In the genomic region with DNA sequence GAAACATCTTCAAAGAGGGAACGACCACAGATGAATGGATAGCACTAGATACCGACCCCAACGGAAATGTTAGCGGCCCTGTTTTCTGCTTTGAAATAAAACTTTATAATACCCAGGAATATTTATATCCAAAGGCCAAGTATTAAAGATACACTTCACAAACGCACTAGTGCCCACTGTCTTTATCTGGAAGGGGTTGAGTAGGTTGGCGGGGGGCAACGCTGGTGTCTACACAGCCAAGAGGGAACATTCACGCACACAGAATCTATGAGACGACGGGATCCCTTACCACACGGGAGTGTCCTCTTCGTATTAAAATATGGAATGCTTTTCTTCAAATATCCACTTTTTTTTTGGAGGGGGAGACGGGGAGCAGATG, we compare ENCODE assay signal across 13 cellular contexts. TPM values are rescaled to one million over a fixed set of nuclear protein-coding genes. Genes with fewer than 3 reads are reported as not detected.
DNase-seq lines count a peak whose midpoint lies in the region; ATAC-seq and TF ChIP-seq lines count a peak whose summit lies in the region.
"Had no signal": no experiment of that assay in that cellular context is flagged by ENCODE, and none has a peak within 500 bp of the region (broad histone marks: within the 10 kb centered on the region; RNA-seq: fewer than 3 reads in every experiment).

No MANE protein-coding gene starts in this region.

- H3K4me1 ChIP-seq in right cardiac atrium (ENCODE audit: control insufficient read depth, insufficient read depth, low read length) (peaks cover 2% of the 10 kb centered on the region), stomach (peaks cover 17 to 54% (median 31%) of the 10 kb centered on the region in 4 donors)

- H3K9me3 Mint-ChIP-seq in activated CD8-positive, alpha-beta T cell treated with anti-CD3 and anti-CD28 coated beads, Interleukin-2, amount 10 ng/mL, durations not matched to agents 7 days and 5 days (ENCODE audit: insufficient read depth), result peaks cover 11% of the 10 kb centered on the region
- H3K9me3 Mint-ChIP-seq in activated CD8-positive, alpha-beta T cell treated with anti-CD3 and anti-CD28 coated beads for 36 hours, result no peaks in the 10 kb centered on the region
- H3K9me3 Mint-ChIP-seq in WTC11, result no peaks in the 10 kb centered on the region
- H3K9me3 Mint-ChIP-seq: natural killer cell treated with Interleukin-12 subunit alpha and Interleukin-12 subunit beta and Interleukin-15 and Interleukin-18, amount 100 ng/mL, for 72 hours had no signal

- no peak for TF ChIP-seq EP300 in stomach (IDR thresholded peaks at IDR 0.05)

- POLR2A ChIA-PET in activated CD8-positive, alpha-beta T cell treated with anti-CD3 and anti-CD28 coated beads, Interleukin-2, amount 10 ng/mL, durations not matched to agents 7 days and 5 days (lab: Charles Lee), result no interaction called here
- POLR2A ChIA-PET in activated CD8-positive, alpha-beta T cell treated with anti-CD3 and anti-CD28 coated beads for 36 hours (lab: Charles Lee), result interaction anchor here (1.1 kb wide), 1 partner anchor 17 kb away, joined by 4 read pairs; no protein-coding TSS in a partner anchor
- POLR2A ChIA-PET in WTC11 (lab: Charles Lee), result interaction anchor here (0.5 to 2.3 kb wide), 2 partner anchors 9 to 89 kb away, joined by 5 to 7 read pairs; no protein-coding TSS in a partner anchor

- 26% methylated on average over 13 of the region's 13 CpGs for WGBS in right cardiac atrium
- WGBS in stomach, 5 donors, result 23 to 34% (median 25%) methylated on average over 13 of the region's 13 CpGs

- peaks cover 0 to 37% (median 0%) of the 10 kb centered on the region in 4 donors for H3K36me3 ChIP-seq in stomach

- H3K27ac ChIP-seq in right cardiac atrium (ENCODE audit: low read length), result peak overlapping the region; percentile 84
- peak overlapping the region in 4 of 5 donors; percentile 72 to 92 (median 78) for H3K27ac ChIP-seq in stomach

- H3K9me3 ChIP-seq in right cardiac atrium (ENCODE audit: control insufficient read depth, low read length) (no peaks in the 10 kb centered on the region), stomach (peaks cover 0 to 6% (median 0%) of the 10 kb centered on the region in 4 donors)

- H3K4me3 ChIP-seq in right cardiac atrium (ENCODE audit: low read length) (peak overlapping the region; percentile 59), stomach (peak overlapping the region; percentile 49 to 64 (median 60))

- no peak for TF ChIP-seq POLR2A in stomach (IDR thresholded peaks at IDR 0.05)

- peaks cover 80% of the 10 kb centered on the region for H3K27me3 Mint-ChIP-seq in activated CD8-positive, alpha-beta T cell treated with anti-CD3 and anti-CD28 coated beads, Interleukin-2, amount 10 ng/mL, durations not matched to agents 7 days and 5 days (ENCODE audit: low read depth)
- H3K27me3 Mint-ChIP-seq in activated CD8-positive, alpha-beta T cell treated with anti-CD3 and anti-CD28 coated beads for 36 hours, result peaks cover 84% of the 10 kb centered on the region
- peaks cover 99% of the 10 kb centered on the region for H3K27me3 Mint-ChIP-seq in WTC11 (ENCODE audit: low read depth)

- CTCF ChIA-PET in activated CD8-positive, alpha-beta T cell treated with anti-CD3 and anti-CD28 coated beads, Interleukin-2, amount 10 ng/mL, durations not matched to agents 7 days and 5 days (lab: Charles Lee), result no interaction called here
- CTCF ChIA-PET in activated CD8-positive, alpha-beta T cell treated with anti-CD3 and anti-CD28 coated beads for 36 hours (lab: Charles Lee), result interaction anchor here (1.4 to 1.9 kb wide), 2 partner anchors 18 to 21 kb away, joined by 5 to 6 read pairs; no protein-coding TSS in a partner anchor
- CTCF ChIA-PET in WTC11 (lab: Charles Lee), result interaction anchor here (1.2 to 1.3 kb wide), 3 partner anchors 9 to 19 kb away, joined by 3 to 8 read pairs (median 6); no protein-coding TSS in a partner anchor

- intact Hi-C loops in activated CD8-positive, alpha-beta T cell treated with anti-CD3 and anti-CD28 coated beads for 36 hours (cut with micrococcal nuclease), result loop anchor here (5.0 kb wide), 1 partner anchor 691 kb away; no protein-coding TSS in a partner anchor
- intact Hi-C loops in right cardiac atrium (cut with DNase I), result loop anchor here in 1 of 4 donors (5.0 kb wide), 2 partner anchors 221 to 466 kb away; no protein-coding TSS in a partner anchor
- intact Hi-C loops in stomach (cut with DNase I; ENCODE audit: low total_unique reads), result no loop called here

- no peak for DNase-seq in activated CD8-positive, alpha-beta T cell treated with anti-CD3 and anti-CD28 coated beads, Interleukin-2, amount 10 ng/mL, durations not matched to agents 7 days and 5 days
- DNase-seq in activated CD8-positive, alpha-beta T cell treated with anti-CD3 and anti-CD28 coated beads for 36 hours, result no peak
- DNase-seq in WTC11 (ENCODE audit: low spot score) (no peak), right cardiac atrium (no peak), stomach (no peak), SHP77 treated with DMSO at 0.1 percent for 48 hours (lab: John Stamatoyannopoulos, UW) (no peak), NCI-H345 treated with DMSO at 0.1 percent for 48 hours (lab: John Stamatoyannopoulos, UW; ENCODE audit: unreplicated experiment) (no peak), germinal center (ENCODE audit: low spot score) (no peak)
- DNase-seq: activated naive CD4-positive, alpha-beta T cell treated with Interleukin-2 at 50 U/mL for 16 hours; small intestine had no signal

- H3K4me3 Mint-ChIP-seq in activated CD8-positive, alpha-beta T cell treated with anti-CD3 and anti-CD28 coated beads, Interleukin-2, amount 10 ng/mL, durations not matched to agents 7 days and 5 days, result no peak overlapping the region
- no peak overlapping the region for H3K4me3 Mint-ChIP-seq in activated CD8-positive, alpha-beta T cell treated with anti-CD3 and anti-CD28 coated beads for 36 hours
- peak overlapping the region; percentile 76 for H3K4me3 Mint-ChIP-seq in WTC11
- H3K4me3 Mint-ChIP-seq: natural killer cell treated with Interleukin-12 subunit alpha and Interleukin-12 subunit beta and Interleukin-15 and Interleukin-18, amount 100 ng/mL, for 72 hours had no signal

- no peak for TF ChIP-seq CTCF in activated CD8-positive, alpha-beta T cell treated with anti-CD3 and anti-CD28 coated beads for 36 hours (IDR thresholded peaks at IDR 0.05)
- no peak for TF ChIP-seq CTCF in WTC11 (IDR thresholded peaks at IDR 0.05)
- no peak for TF ChIP-seq CTCF in stomach (IDR thresholded peaks at IDR 0.05)

- peaks cover 33% of the 10 kb centered on the region for H3K36me3 Mint-ChIP-seq in activated CD8-positive, alpha-beta T cell treated with anti-CD3 and anti-CD28 coated beads, Interleukin-2, amount 10 ng/mL, durations not matched to agents 7 days and 5 days (ENCODE audit: low read depth)
- H3K36me3 Mint-ChIP-seq in activated CD8-positive, alpha-beta T cell treated with anti-CD3 and anti-CD28 coated beads for 36 hours (ENCODE audit: low read depth), result peaks cover 11% of the 10 kb centered on the region
- no peaks in the 10 kb centered on the region for H3K36me3 Mint-ChIP-seq in WTC11

- H3K27ac Mint-ChIP-seq in activated CD8-positive, alpha-beta T cell treated with anti-CD3 and anti-CD28 coated beads, Interleukin-2, amount 10 ng/mL, durations not matched to agents 7 days and 5 days, result peak overlapping the region; percentile 46
- H3K27ac Mint-ChIP-seq in activated CD8-positive, alpha-beta T cell treated with anti-CD3 and anti-CD28 coated beads for 36 hours, result no peak overlapping the region
- H3K27ac Mint-ChIP-seq in WTC11, result no peak overlapping the region
- H3K27ac Mint-ChIP-seq: natural killer cell treated with Interleukin-12 subunit alpha and Interleukin-12 subunit beta and Interleukin-15 and Interleukin-18, amount 100 ng/mL, for 72 hours had no signal

- H3K27me3 ChIP-seq in right cardiac atrium (ENCODE audit: control insufficient read depth, insufficient read depth), result no peaks in the 10 kb centered on the region
- peaks cover 0 to 100% (median 96%) of the 10 kb centered on the region in 3 donors for H3K27me3 ChIP-seq in stomach

- peaks cover 12% of the 10 kb centered on the region for H3K4me1 Mint-ChIP-seq in activated CD8-positive, alpha-beta T cell treated with anti-CD3 and anti-CD28 coated beads, Interleukin-2, amount 10 ng/mL, durations not matched to agents 7 days and 5 days (ENCODE audit: low read depth)
- peaks cover 18% of the 10 kb centered on the region for H3K4me1 Mint-ChIP-seq in activated CD8-positive, alpha-beta T cell treated with anti-CD3 and anti-CD28 coated beads for 36 hours (ENCODE audit: low read depth)
- peaks cover 80% of the 10 kb centered on the region for H3K4me1 Mint-ChIP-seq in WTC11

- ATAC-seq in activated CD8-positive, alpha-beta T cell treated with anti-CD3 and anti-CD28 coated beads, Interleukin-2, amount 10 ng/mL, durations not matched to agents 7 days and 5 days, result no peak
- no peak for ATAC-seq in activated CD8-positive, alpha-beta T cell treated with anti-CD3 and anti-CD28 coated beads for 36 hours
- ATAC-seq in WTC11 (no peak), right cardiac atrium (no peak)
- ATAC-seq: natural killer cell treated with Interleukin-12 subunit alpha and Interleukin-12 subunit beta and Interleukin-15 and Interleukin-18, amount 100 ng/mL, for 72 hours had no signal

TF ChIP-seq in WTC11, 78 proteins besides CTCF, POLR2A, EP300 and RAD21 (continues in another document):
- TF ChIP-seq, protein P1, sequence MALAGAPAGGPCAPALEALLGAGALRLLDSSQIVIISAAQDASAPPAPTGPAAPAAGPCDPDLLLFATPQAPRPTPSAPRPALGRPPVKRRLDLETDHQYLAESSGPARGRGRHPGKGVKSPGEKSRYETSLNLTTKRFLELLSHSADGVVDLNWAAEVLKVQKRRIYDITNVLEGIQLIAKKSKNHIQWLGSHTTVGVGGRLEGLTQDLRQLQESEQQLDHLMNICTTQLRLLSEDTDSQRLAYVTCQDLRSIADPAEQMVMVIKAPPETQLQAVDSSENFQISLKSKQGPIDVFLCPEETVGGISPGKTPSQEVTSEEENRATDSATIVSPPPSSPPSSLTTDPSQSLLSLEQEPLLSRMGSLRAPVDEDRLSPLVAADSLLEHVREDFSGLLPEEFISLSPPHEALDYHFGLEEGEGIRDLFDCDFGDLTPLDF (CRISPR knock-in tag; IDR thresholded peaks at IDR 0.05), result no peak
- TF ChIP-seq NR3C1 (CRISPR knock-in tag; conservative IDR thresholded peaks at IDR 0.05; ENCODE audit: low read depth), result no peak

RNA-seq across cellular contexts. Expression of a gene that starts 3.3 kb away (rescaled TPM):
- total RNA-seq in activated CD8-positive, alpha-beta T cell treated with anti-CD3 and anti-CD28 coated beads, Interleukin-2, amount 10 ng/mL, durations not matched to agents 7 days and 5 days, result not detected
- not detected for total RNA-seq in activated CD8-positive, alpha-beta T cell treated with anti-CD3 and anti-CD28 coated beads for 36 hours
- total RNA-seq in WTC11 (2021) (0.09 to 0.13 TPM in 2 of 3 replicates, not detected in the other), right cardiac atrium (100 to 1,000 TPM in 3 of 4 donors, 10 to 100 TPM in 1; 69.3 to 154 (median 136) TPM), stomach (100 to 1,000 TPM in 1 of 5 donors, 10 to 100 TPM in 4; 16.3 to 234 (median 23.3) TPM)
- polyA plus RNA-seq in right cardiac atrium (115 TPM), stomach (10 to 100 TPM in 1 of 3 donors, 1 to 10 TPM in 2; 1.9 to 11.6 (median 4.0) TPM)
- total RNA-seq: natural killer cell treated with Interleukin-12 subunit alpha and Interleukin-12 subunit beta and Interleukin-15 and Interleukin-18, amount 100 ng/mL, for 72 hours; T-helper 1 cell treated with Interleukin-12 subunit alpha and Interleukin-12 subunit beta and Interleukin-4 antibody, amounts not matched to agents 30 ng/mL and 1 ng/mL, for 36 hours had no signal
- polyA plus RNA-seq: keratinocyte had no signal

Comparison
In these comparisons a context has a peak if more than half of its experiments do, and no peak if none do; other contexts are left out.
1. RNA of a gene that starts 3.3 kb away (total RNA-seq): 69.3 to 154 TPM in right cardiac atrium and 16.3 to 234 TPM in stomach; 0.09 to 0.13 TPM in WTC11, not detected in activated CD8-positive, alpha-beta T cell treated with anti-CD3 and anti-CD28 coated beads, Interleukin-2, amount 10 ng/mL, durations not matched to agents 7 days and 5 days and not detected in activated CD8-positive, alpha-beta T cell treated with anti-CD3 and anti-CD28 coated beads for 36 hours; every median in the first group is over 10 times any median in the second.